In genomic region chr7:139034855-139035587, GRCh38 we compare ENCODE assay signal across 8 cellular contexts. TPM values are rescaled to one million over a fixed set of nuclear protein-coding genes. Genes with fewer than 3 reads are reported as not detected.
DNase-seq lines count a peak whose midpoint lies in the region; ATAC-seq and TF ChIP-seq lines count a peak whose summit lies in the region.

No MANE protein-coding gene starts in this region.

- 1 to 2% (median 2%) methylated on average over 45 to 48 of the region's 48 CpGs for WGBS in ovary, 3 donors

- H3K9me3 ChIP-seq in Loucy (ENCODE audit: insufficient read depth, low read depth, low read length) (no peaks in the 10 kb centered on the region), ovary (no peaks in the 10 kb centered on the region)

- H3K27me3 ChIP-seq in GM23338 (ENCODE audit: insufficient read depth): no peaks in the 10 kb centered on the region
- no peaks in the 10 kb centered on the region for H3K27me3 ChIP-seq in Loucy (ENCODE audit: insufficient read depth, low read length, poor library complexity, severe bottlenecking)
- H3K27me3 ChIP-seq in foreskin keratinocyte: no peaks in the 10 kb centered on the region
- H3K27me3 ChIP-seq in ovary: no peaks in the 10 kb centered on the region

- H3K9ac ChIP-seq in Loucy (ENCODE audit: low read depth, low read length, poor library complexity, severe bottlenecking): peak overlapping the region; percentile 84

- H3K9me2 ChIP-seq in GM23338 (ENCODE audit: insufficient read depth) (no peaks in the 10 kb centered on the region), Loucy (replicated peaks; ENCODE audit: low read depth, low read length) (no peaks in the 10 kb centered on the region)

- peaks cover 3% of the 10 kb centered on the region; the same call in 1 of the 2 replicates for H3F3A ChIP-seq in GM23338 (replicated peaks; ENCODE audit: low read depth)
- no peaks in the 10 kb centered on the region for H3F3A ChIP-seq in Loucy (ENCODE audit: low read depth)

- H3K36me3 Mint-ChIP-seq in GM23338 (ENCODE audit: low read depth): peaks cover 30% of the 10 kb centered on the region

- peaks cover 26% of the 10 kb centered on the region for H3K4me1 Mint-ChIP-seq in GM23338

- peak overlapping the region; percentile 92; the same call in 1 of the 2 replicates for H2AFZ ChIP-seq in GM23338
- peak overlapping the region; percentile 87 for H2AFZ ChIP-seq in Loucy (ENCODE audit: low read length)

- no peak overlapping the region for H3K27ac Mint-ChIP-seq in GM23338

- no peak for TF ChIP-seq POLR2A in ovary (IDR thresholded peaks at IDR 0.05)

- H3K9me3 Mint-ChIP-seq in GM23338: no peaks in the 10 kb centered on the region

- H3K36me3 ChIP-seq in GM23338 (ENCODE audit: insufficient read depth): no peaks in the 10 kb centered on the region
- no peaks in the 10 kb centered on the region for H3K36me3 ChIP-seq in Loucy (ENCODE audit: insufficient read depth, low read length)
- H3K36me3 ChIP-seq in ovary: no peaks in the 10 kb centered on the region

- peaks cover 15% of the 10 kb centered on the region for H3K4me1 ChIP-seq in GM23338 (ENCODE audit: insufficient read depth)
- peaks cover 27% of the 10 kb centered on the region for H3K4me1 ChIP-seq in Loucy (ENCODE audit: insufficient read depth, low read length, poor library complexity, severe bottlenecking)
- H3K4me1 ChIP-seq in foreskin keratinocyte: peaks cover 8% of the 10 kb centered on the region
- H3K4me1 ChIP-seq in ovary (ENCODE audit: insufficient read depth): peaks cover 2% of the 10 kb centered on the region

- peaks cover 12% of the 10 kb centered on the region for H3K27me3 Mint-ChIP-seq in GM23338 (ENCODE audit: insufficient read depth, low read depth, poor library complexity)

- H3K27ac ChIP-seq in GM23338 (ENCODE audit: low read depth): no peak overlapping the region
- H3K27ac ChIP-seq in foreskin keratinocyte: no peak overlapping the region
- peak overlapping the region; percentile 67 to 83 for H3K27ac ChIP-seq in ovary

- ATAC-seq in GM23338: peak; percentile 67
- ATAC-seq in foreskin keratinocyte: peak; percentile 47

- peak overlapping the region; percentile 88 for H3K4me2 ChIP-seq in GM23338
- H3K4me2 ChIP-seq in Loucy (ENCODE audit: low read depth, low read length, poor library complexity, severe bottlenecking): peak overlapping the region; percentile 89

- TF ChIP-seq EP300 in ovary (IDR thresholded peaks at IDR 0.05): no peak

- TF ChIP-seq CTCF in GM12873 (IDR thresholded peaks at IDR 0.05; ENCODE audit: insufficient read depth, low read depth, low read length, missing control alignments) (peak; percentile 6), GM23338 (conservative IDR thresholded peaks at IDR 0.05; ENCODE audit: low read depth in 2 of 2) (peak in 1 of 2 experiments; percentile 38; a peak in 1 of 4 replicates), Loucy (conservative IDR thresholded peaks at IDR 0.05; ENCODE audit: low read length) (0 out of 2 replicates have a peak, but pooled peaks have one; percentile 20), foreskin keratinocyte (conservative IDR thresholded peaks at IDR 0.05) (no peak), ovary (IDR thresholded peaks at IDR 0.05) (no peak)

- intact Hi-C loops in ovary (cut with DNase I): loop anchor here in 1 of 4 donors (5.0 kb wide), 1 partner anchor 148 kb away; no protein-coding TSS in a partner anchor

- H4K20me1 ChIP-seq in GM23338 (replicated peaks; ENCODE audit: insufficient read depth) (no peaks in the 10 kb centered on the region), Loucy (ENCODE audit: insufficient read depth, low read length, poor library complexity, severe bottlenecking) (peaks cover 12% of the 10 kb centered on the region)

- DNase-seq in GM23338 (ENCODE audit: low spot score) (peak; percentile 61), foreskin keratinocyte (peak in 1 of 2 donors; percentile 9), ovary (peak in 4 of 5 donors; percentile 57 to 74 (median 66)), occipital lobe (lab: John Stamatoyannopoulos, UW) (no peak)
- peak; percentile 33 for DNase-seq in activated T-cell treated with anti-CD3 and anti-CD28 coated beads, Interleukin-2, amount 50 U/mL, for 1 hour
- DNase-seq in NK-92 treated with Interleukin-12 subunit alpha and Interleukin-12 subunit beta, amount 100 ng/mL, for 24 hours (lab: John Stamatoyannopoulos, UW): no peak

- H3K4me3 Mint-ChIP-seq in GM23338: peak overlapping the region; percentile 76

- H3K79me2 ChIP-seq in GM23338 (replicated peaks; ENCODE audit: insufficient read depth): no peaks in the 10 kb centered on the region
- peaks cover 52% of the 10 kb centered on the region for H3K79me2 ChIP-seq in Loucy (ENCODE audit: insufficient read depth, low read length)

- H3K4me3 ChIP-seq in GM23338 (peak overlapping the region; percentile 75), Loucy (ENCODE audit: low read length, poor library complexity, severe bottlenecking) (peak overlapping the region; percentile 85), ovary (peak overlapping the region; percentile 76)

TF ChIP-seq in GM23338, 12 proteins besides CTCF, POLR2A, EP300 and RAD21 (continues in another document):
- TF ChIP-seq STAT1 (IDR thresholded peaks at IDR 0.05; ENCODE audit: unreplicated experiment) (no peak), ZNF462 (CRISPR knock-in tag; IDR thresholded peaks at IDR 0.05) (no peak), EZH2phosphoT487 (IDR thresholded peaks at IDR 0.05; ENCODE audit: unreplicated experiment) (no peak), EZH2 (IDR thresholded peaks at IDR 0.05; ENCODE audit: low read depth, unreplicated experiment) (no peak), ZNF331 (CRISPR knock-in tag; IDR thresholded peaks at IDR 0.05; ENCODE audit: low read depth) (no peak)

RNA-seq across cellular contexts. Expression of gene ZC3HAV1L, which starts 0.8 kb away (rescaled TPM):
- total RNA-seq in GM23338 (2014; rRNA removed; shearing (Covaris generic)): 10.1 and 11.3 TPM in 2 replicates
- polyA plus RNA-seq in GM23338 (2016; fragmentation: Nextera tagmentation; extraction: Ambion mirVana) (2.0 and 2.1 TPM in 2 replicates), foreskin keratinocyte (0.18 and 0.39 TPM in 2 replicates), ovary (1 to 10 TPM; 2.6 to 7.0 TPM)
- total RNA-seq in foreskin keratinocyte (7.3 and 8.5 TPM in 2 replicates), ovary (10 to 100 TPM; 21.3 to 46.4 (median 25.2) TPM), occipital lobe (10.8 TPM)

RNA-seq across cellular contexts. Expression of gene KIAA1549, which starts 53.8 kb away (rescaled TPM):
- 11.6 and 13.5 TPM in 2 replicates for total RNA-seq in GM23338 (2014; rRNA removed; shearing (Covaris generic))
- 3.6 TPM in 2 replicates for polyA plus RNA-seq in GM23338 (2016; fragmentation: Nextera tagmentation; extraction: Ambion mirVana)
- total RNA-seq in foreskin keratinocyte: 4.9 and 5.1 TPM in 2 replicates
- polyA plus RNA-seq in foreskin keratinocyte: 1.1 and 1.2 TPM in 2 replicates
- 1 to 10 TPM; 1.3 to 5.0 (median 4.0) TPM for total RNA-seq in ovary
- polyA plus RNA-seq in ovary: 1 to 10 TPM; 1.2 to 2.5 TPM
- 28.4 TPM for total RNA-seq in occipital lobe

Comparison
In these comparisons a context has a peak if more than half of its experiments do, and no peak if none do; other contexts are left out.
1. CTCF ChIP-seq: peak in GM12873 (single experiment) and Loucy (single experiment); none in foreskin keratinocyte (single experiment) and ovary (0 of 3).
2. DNase-seq: peak in GM23338 (single experiment), activated T-cell treated with anti-CD3 and anti-CD28 coated beads, Interleukin-2, amount 50 U/mL, for 1 hour (single experiment) and ovary (4 of 5); none in occipital lobe (single experiment) and NK-92 treated with Interleukin-12 subunit alpha and Interleukin-12 subunit beta, amount 100 ng/mL, for 24 hours (single experiment).
3. H3K27ac ChIP-seq: peak in ovary (2 of 2); none in GM23338 (single experiment) and foreskin keratinocyte (single experiment).
4. Peak in every context shown above with its lines, with median percentiles within 50 percentile points of each other: H3K4me3 ChIP-seq.